ENCODE assay signal across 34 cellular contexts in genomic region chr22:35183917-35184316, GRCh38.
"Had no signal": no experiment of that assay in that cellular context is flagged by ENCODE, and none has a peak within 500 bp of the region (broad histone marks: within the 10 kb centered on the region; RNA-seq: fewer than 3 reads in every experiment).

No MANE protein-coding gene starts in this region.

- H3K27me3 ChIP-seq: MG63 had no signal

- H3K36me3 ChIP-seq: MG63 had no signal

- H3K4me3 ChIP-seq: MG63 had no signal

- DNase-seq: Karpas-422, Kasumi-1, MG63, MM.1S, MV-4-11, NCI-H1048, NCI-H1092, NCI-H1092 treated with DMSO at 0.1 percent for 48 hours, NCI-H1105, NCI-H1105 treated with DMSO at 0.1 percent for 48 hours, NCI-H1417, NCI-H1417 treated with DMSO at 0.1 percent for 48 hours, NCI-H1436, NCI-H1436 treated with DMSO at 0.1 percent for 48 hours, NCI-H146, NCI-H1694, NCI-H1694 treated with DMSO at 0.1 percent for 48 hours, NCI-H187, NCI-H187 treated with DMSO at 0.1 percent for 48 hours, NCI-H1930, NCI-H2029, NCI-H2029 treated with DMSO at 0.1 percent for 48 hours, NCI-H2081, NCI-H2081 treated with DMSO at 0.1 percent for 48 hours, NCI-H2107, NCI-H2171, NCI-H2171 treated with DMSO at 0.1 percent for 48 hours, NCI-H2227 treated with DMSO at 0.1 percent for 48 hours, NCI-H226, NCI-H345, NCI-H446, NCI-H446 treated with DMSO at 0.1 percent for 48 hours, NCI-H510A, NCI-H510A treated with DMSO at 0.1 percent for 48 hours had no signal
